Comparison of ENCODE assay signal across 8 cellular contexts in genomic region chr1:117607471-117607870, GRCh38. TPM values are rescaled to one million over a fixed set of nuclear protein-coding genes. Genes with fewer than 3 reads are reported as not detected.
DNase-seq lines count a peak whose midpoint lies in the region; ATAC-seq and TF ChIP-seq lines count a peak whose summit lies in the region.

No MANE protein-coding gene starts in this region.

- peaks cover 18% of the 10 kb centered on the region for H3K27me3 Mint-ChIP-seq in activated T-helper 1 cell treated with anti-CD3 and anti-CD28 coated beads, Interleukin-12 subunit alpha, Interleukin-12 subunit beta, Interleukin-2, Interleukin-4 antibody, amounts not matched to agents 30 ng/mL and 10 ng/mL and 1 ng/mL, durations not matched to agents 14 hours and 24 hours and 36 hours (ENCODE audit: insufficient read depth)
- H3K27me3 Mint-ChIP-seq in mesothelial cell of epicardium (ENCODE audit: low read depth), result peaks cover 73% of the 10 kb centered on the region

- H3K36me3 ChIP-seq in A673 (ENCODE audit: insufficient read depth, low read length, poor library complexity, severe bottlenecking), result no peaks in the 10 kb centered on the region
- no peaks in the 10 kb centered on the region for H3K36me3 ChIP-seq in subcutaneous abdominal adipose tissue (ENCODE audit: control insufficient read depth in 5 of 5, insufficient read depth in 5 of 5, low read length in 5 of 5)

- no peaks in the 10 kb centered on the region for H3K9me3 ChIP-seq in A673 (ENCODE audit: low read depth, low read length, poor library complexity, severe bottlenecking)
- H3K9me3 ChIP-seq in subcutaneous abdominal adipose tissue (ENCODE audit: control insufficient read depth in 5 of 5, low read length in 5 of 5), result no peaks in the 10 kb centered on the region

- H3K9ac ChIP-seq in subcutaneous abdominal adipose tissue (ENCODE audit: low read length in 5 of 5), result no peak overlapping the region

- no peak for TF ChIP-seq CTCF in A673 (conservative IDR thresholded peaks at IDR 0.05; ENCODE audit: low read depth, low read length)
- TF ChIP-seq CTCF in mesothelial cell of epicardium (IDR thresholded peaks at IDR 0.05; ENCODE audit: unreplicated experiment), result no peak

- CTCF ChIA-PET in A673 (lab: Charles Lee), result interaction anchor here (1.0 kb wide), 1 partner anchor 29 kb away, joined by 4 read pairs; no protein-coding TSS in a partner anchor

- POLR2A ChIA-PET in A673 (lab: Charles Lee; ENCODE audit: low non-redundant PET), result no interaction called here

- H3K4me1 Mint-ChIP-seq in activated T-helper 1 cell treated with anti-CD3 and anti-CD28 coated beads, Interleukin-12 subunit alpha, Interleukin-12 subunit beta, Interleukin-2, Interleukin-4 antibody, amounts not matched to agents 30 ng/mL and 10 ng/mL and 1 ng/mL, durations not matched to agents 14 hours and 24 hours and 36 hours (ENCODE audit: low read depth), result peaks cover 63% of the 10 kb centered on the region
- H3K4me1 Mint-ChIP-seq in mesothelial cell of epicardium, result peaks cover 12% of the 10 kb centered on the region

- peak overlapping the region; percentile 91 for H3K4me3 Mint-ChIP-seq in activated T-helper 1 cell treated with anti-CD3 and anti-CD28 coated beads, Interleukin-12 subunit alpha, Interleukin-12 subunit beta, Interleukin-2, Interleukin-4 antibody, amounts not matched to agents 30 ng/mL and 10 ng/mL and 1 ng/mL, durations not matched to agents 14 hours and 24 hours and 36 hours
- peak overlapping the region; percentile 84 for H3K4me3 Mint-ChIP-seq in mesothelial cell of epicardium

- no peak overlapping the region for H3K27ac ChIP-seq in A673 (ENCODE audit: low read depth, low read length, poor library complexity, severe bottlenecking)
- H3K27ac ChIP-seq in subcutaneous abdominal adipose tissue (ENCODE audit: low read depth, low read length), result no peak overlapping the region

- ATAC-seq in GM21515 (IDR thresholded peaks at IDR 0.05; ENCODE audit: unreplicated experiment), result no peak

- peak overlapping the region; percentile 53 for H3K4me3 ChIP-seq in A673 (ENCODE audit: low read depth, low read length, poor library complexity, severe bottlenecking)
- peak overlapping the region in 3 of 5 donors; percentile 72 to 84 (median 81) for H3K4me3 ChIP-seq in subcutaneous abdominal adipose tissue (ENCODE audit: low read depth in 1 of 5, low read length in 5 of 5)

- H3K27me3 ChIP-seq in A673 (replicated peaks; ENCODE audit: insufficient read depth, low read depth, low read length, poor library complexity) (no peaks in the 10 kb centered on the region), subcutaneous abdominal adipose tissue (ENCODE audit: control insufficient read depth in 5 of 5, insufficient read depth in 4 of 5, low read length in 5 of 5) (no peaks in the 10 kb centered on the region)

- peak; percentile 24 for DNase-seq in A673 (ENCODE audit: low spot score)
- DNase-seq in MV-4-11 (lab: John Stamatoyannopoulos, UW), result peak; percentile 60
- DNase-seq in activated T-helper 1 cell treated with anti-CD3 and anti-CD28 coated beads, Interleukin-12 subunit alpha, Interleukin-12 subunit beta, Interleukin-2, Interleukin-4 antibody, amounts not matched to agents 30 ng/mL and 10 ng/mL and 1 ng/mL, durations not matched to agents 14 hours and 24 hours and 36 hours (ENCODE audit: low spot score), result peak; percentile 26
- peak in 1 of 2 experiments; percentile 31 for DNase-seq in mesothelial cell of epicardium (ENCODE audit: low spot score in 2 of 2, unreplicated experiment in 2 of 2)
- DNase-seq in SW 1271 (lab: John Stamatoyannopoulos, UW), result no peak
- DNase-seq in OCI-M2 (lab: John Stamatoyannopoulos, UW; ENCODE audit: unreplicated experiment), result no peak

- H3K4me1 ChIP-seq in A673 (ENCODE audit: insufficient read depth, low read length, poor library complexity, severe bottlenecking), result peaks cover 13% of the 10 kb centered on the region
- peaks cover 0 to 33% (median 30%) of the 10 kb centered on the region in 5 donors for H3K4me1 ChIP-seq in subcutaneous abdominal adipose tissue (ENCODE audit: control insufficient read depth in 5 of 5, insufficient read depth in 5 of 5, low read length in 5 of 5)

- peak overlapping the region; percentile 78 for H3K27ac Mint-ChIP-seq in activated T-helper 1 cell treated with anti-CD3 and anti-CD28 coated beads, Interleukin-12 subunit alpha, Interleukin-12 subunit beta, Interleukin-2, Interleukin-4 antibody, amounts not matched to agents 30 ng/mL and 10 ng/mL and 1 ng/mL, durations not matched to agents 14 hours and 24 hours and 36 hours
- H3K27ac Mint-ChIP-seq in mesothelial cell of epicardium, result no peak overlapping the region

- no peaks in the 10 kb centered on the region for H3K9me3 Mint-ChIP-seq in activated T-helper 1 cell treated with anti-CD3 and anti-CD28 coated beads, Interleukin-12 subunit alpha, Interleukin-12 subunit beta, Interleukin-2, Interleukin-4 antibody, amounts not matched to agents 30 ng/mL and 10 ng/mL and 1 ng/mL, durations not matched to agents 14 hours and 24 hours and 36 hours
- no peaks in the 10 kb centered on the region for H3K9me3 Mint-ChIP-seq in mesothelial cell of epicardium

- BruUV-seq in A673 (replicated peaks; lab: Mats Ljungman, UMichigan), result no TSS peak

- intact Hi-C loops in A673 (cut with micrococcal nuclease; ENCODE audit: unreplicated experiment), result no loop called here
- intact Hi-C loops in activated T-helper 1 cell treated with anti-CD3 and anti-CD28 coated beads, Interleukin-12 subunit alpha, Interleukin-12 subunit beta, Interleukin-2, Interleukin-4 antibody, amounts not matched to agents 30 ng/mL and 10 ng/mL and 1 ng/mL, durations not matched to agents 14 hours and 24 hours and 36 hours (cut with micrococcal nuclease), result loop anchor here (2.0 to 10.0 kb wide), 5 partner anchors 127 to 843 kb away; partner anchors contain the start of gene MAN1A2

- peaks cover 27% of the 10 kb centered on the region for H3K36me3 Mint-ChIP-seq in activated T-helper 1 cell treated with anti-CD3 and anti-CD28 coated beads, Interleukin-12 subunit alpha, Interleukin-12 subunit beta, Interleukin-2, Interleukin-4 antibody, amounts not matched to agents 30 ng/mL and 10 ng/mL and 1 ng/mL, durations not matched to agents 14 hours and 24 hours and 36 hours (ENCODE audit: low read depth)
- no peaks in the 10 kb centered on the region for H3K36me3 Mint-ChIP-seq in mesothelial cell of epicardium

RNA-seq across cellular contexts. Expression of gene TENT5C, which starts 1.6 kb away (rescaled TPM):
- total RNA-seq in A673 (2021) (0.90 and 1.1 TPM in 2 replicates), mesothelial cell of epicardium (0.23 to 0.31 TPM (median 0.27 TPM) in 3 replicates)
- 4.9 and 5.2 TPM in 2 replicates for total RNA-seq in activated T-helper 1 cell treated with anti-CD3 and anti-CD28 coated beads, Interleukin-12 subunit alpha, Interleukin-12 subunit beta, Interleukin-2, Interleukin-4 antibody, amounts not matched to agents 30 ng/mL and 10 ng/mL and 1 ng/mL, durations not matched to agents 14 hours and 24 hours and 36 hours

Comparison
In these comparisons a context has a peak if more than half of its experiments do, and no peak if none do; other contexts are left out.
1. DNase-seq: peak in A673 (single experiment), MV-4-11 (single experiment) and activated T-helper 1 cell treated with anti-CD3 and anti-CD28 coated beads, Interleukin-12 subunit alpha, Interleukin-12 subunit beta, Interleukin-2, Interleukin-4 antibody, amounts not matched to agents 30 ng/mL and 10 ng/mL and 1 ng/mL, durations not matched to agents 14 hours and 24 hours and 36 hours (single experiment); none in SW 1271 (0 of 2) and OCI-M2 (single experiment).